16 cellular contexts compared by ENCODE assay signal in the genomic region with DNA sequence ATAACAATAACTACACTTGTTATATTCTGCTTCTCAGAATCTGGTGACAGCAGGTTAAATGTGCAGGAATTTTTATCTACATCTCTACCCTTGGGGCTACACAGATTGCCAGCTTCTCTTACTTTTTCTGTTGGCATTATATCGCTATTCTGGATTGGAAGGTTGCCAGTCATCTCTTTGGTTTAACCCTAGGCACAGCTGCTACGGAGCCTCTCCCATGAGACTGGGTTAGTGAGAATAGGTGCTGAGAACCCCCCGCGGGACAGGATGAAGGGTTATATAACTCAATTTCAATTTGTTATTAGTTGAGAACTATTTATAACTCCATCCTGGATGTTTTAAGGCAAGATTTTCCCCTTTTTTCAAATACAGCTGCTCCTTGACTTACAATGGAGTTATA.
DNase-seq lines count a peak whose midpoint lies in the region; ATAC-seq and TF ChIP-seq lines count a peak whose summit lies in the region.
"Had no signal": no experiment of that assay in that cellular context is flagged by ENCODE, and none has a peak within 500 bp of the region (broad histone marks: within the 10 kb centered on the region; RNA-seq: fewer than 3 reads in every experiment).

No MANE protein-coding gene starts in this region.

- peaks cover 46% of the 10 kb centered on the region for H4K20me1 ChIP-seq in BLaER1

- no peaks in the 10 kb centered on the region for H3K27me3 ChIP-seq in BLaER1
- H3K27me3 ChIP-seq in GM06990 (replicated peaks; ENCODE audit: control insufficient read depth, insufficient read depth, low read length): no peaks in the 10 kb centered on the region
- H3K27me3 ChIP-seq: ascending aorta, heart right ventricle, thyroid gland had no signal

- peaks cover 40% of the 10 kb centered on the region for H3K9me3 ChIP-seq in BLaER1
- H3K9me3 ChIP-seq: thyroid gland had no signal

- peak overlapping the region; percentile 66 for H3K4me3 Mint-ChIP-seq in activated T-helper 17 cell treated with anti-CD3 and anti-CD28 coated beads, Interleukin-2, amount 50 U/mL, for 72 hours
- H3K4me3 Mint-ChIP-seq: natural killer cell treated with Interleukin-12 subunit alpha and Interleukin-12 subunit beta and Interleukin-15 and Interleukin-18, amount 100 ng/mL, for 72 hours; T-helper 1 cell treated with Interleukin-12 subunit alpha and Interleukin-12 subunit beta and Interleukin-4 antibody, amounts not matched to agents 30 μg/mL and 1 μg/mL, for 36 hours had no signal

- peaks cover 21% of the 10 kb centered on the region for H3K4me1 ChIP-seq in BLaER1
- H3K4me1 ChIP-seq: ascending aorta had no signal

- peak overlapping the region; percentile 49 for H3K4me2 ChIP-seq in BLaER1

- no peak overlapping the region for H3K4me3 ChIP-seq in BLaER1
- 0 out of 2 replicates have a peak overlapping the region, but pooled peaks have one; percentile 7 for H3K4me3 ChIP-seq in GM06990 (replicated peaks; ENCODE audit: low read depth, low read length)
- H3K4me3 ChIP-seq: ascending aorta, heart right ventricle, lung, thyroid gland had no signal

- H3K36me3 ChIP-seq in BLaER1: peaks cover 37% of the 10 kb centered on the region
- no peaks in the 10 kb centered on the region for H3K36me3 ChIP-seq in GM06990 (ENCODE audit: control insufficient read depth, insufficient read depth, low read length)
- H3K36me3 ChIP-seq: ascending aorta, thyroid gland had no signal

- no peak overlapping the region for H3K9ac ChIP-seq in BLaER1

- H3K36me3 Mint-ChIP-seq in activated T-helper 17 cell treated with anti-CD3 and anti-CD28 coated beads, Interleukin-2, amount 50 U/mL, for 72 hours (ENCODE audit: low read depth): peaks cover 35% of the 10 kb centered on the region

- H3K27ac Mint-ChIP-seq in activated T-helper 17 cell treated with anti-CD3 and anti-CD28 coated beads, Interleukin-2, amount 50 U/mL, for 72 hours: peak overlapping the region; percentile 93
- H3K27ac Mint-ChIP-seq: T-helper 1 cell treated with Interleukin-12 subunit alpha and Interleukin-12 subunit beta and Interleukin-4 antibody, amounts not matched to agents 30 μg/mL and 1 μg/mL, for 36 hours had no signal

- H3K27me3 Mint-ChIP-seq in activated T-helper 17 cell treated with anti-CD3 and anti-CD28 coated beads, Interleukin-2, amount 50 U/mL, for 72 hours: no peaks in the 10 kb centered on the region
- H3K27me3 Mint-ChIP-seq: natural killer cell treated with Interleukin-12 subunit alpha and Interleukin-12 subunit beta and Interleukin-15 and Interleukin-18, amount 100 ng/mL, for 72 hours had no signal

- no peak overlapping the region for H3K27ac ChIP-seq in BLaER1
- H3K27ac ChIP-seq: ascending aorta, heart right ventricle, thyroid gland had no signal

- no peak for ATAC-seq in activated T-helper 17 cell treated with anti-CD3 and anti-CD28 coated beads, Interleukin-2, amount 50 U/mL, for 72 hours (replicated peaks)
- ATAC-seq: heart right ventricle; natural killer cell treated with Interleukin-12 subunit alpha and Interleukin-12 subunit beta and Interleukin-15 and Interleukin-18, amount 100 ng/mL, for 72 hours; Right ventricle myocardium inferior had no signal

- DNase-seq in GM06990 (ENCODE audit: extremely low read depth, insufficient read length): no peak
- peak; percentile 35 for DNase-seq in LHCN-M2 (ENCODE audit: low read depth)
- DNase-seq in RKO (ENCODE audit: low spot score): no peak
- no peak for DNase-seq in NCI-H128 (lab: John Stamatoyannopoulos, UW; ENCODE audit: unreplicated experiment)
- no peak for DNase-seq in DMS53 treated with DMSO at 0.1 percent for 48 hours (lab: John Stamatoyannopoulos, UW; ENCODE audit: unreplicated experiment)
- DNase-seq: effector memory CD4-positive, alpha-beta T cell; heart right ventricle; NCI-H2081 treated with DMSO at 0.1 percent for 48 hours; thyroid gland had no signal

- peaks cover 34% of the 10 kb centered on the region for H3K4me1 Mint-ChIP-seq in activated T-helper 17 cell treated with anti-CD3 and anti-CD28 coated beads, Interleukin-2, amount 50 U/mL, for 72 hours

- TF ChIP-seq CTCF in GM06990 (IDR thresholded peaks at IDR 0.05; ENCODE audit: insufficient read depth, low read length, poor library complexity, severe bottlenecking): no peak

- peaks cover 7% of the 10 kb centered on the region for H3K9me3 Mint-ChIP-seq in activated T-helper 17 cell treated with anti-CD3 and anti-CD28 coated beads, Interleukin-2, amount 50 U/mL, for 72 hours
